19 cellular contexts compared by ENCODE assay signal in the genomic region with DNA sequence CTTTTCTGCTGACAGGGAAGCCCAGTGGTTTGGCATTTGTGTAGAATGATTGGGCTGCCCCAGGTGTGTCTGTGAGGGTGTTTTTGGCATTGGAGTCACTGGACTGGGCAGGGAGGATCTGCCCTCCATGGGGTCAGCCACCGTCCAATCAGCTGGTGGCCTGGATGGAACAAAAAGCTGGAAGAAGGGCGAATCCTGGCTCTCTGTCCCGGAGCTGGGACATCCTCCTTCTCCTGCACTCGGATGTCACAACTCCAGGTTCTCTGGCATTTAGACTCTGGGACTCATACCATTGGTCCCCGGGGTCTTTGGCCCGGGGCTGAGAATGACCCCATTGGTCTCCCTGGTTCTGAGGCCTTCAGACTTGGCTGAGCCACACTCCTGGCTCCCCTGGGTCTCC. TPM values are rescaled to one million over a fixed set of nuclear protein-coding genes. Genes with fewer than 3 reads are reported as not detected.
DNase-seq lines count a peak whose midpoint lies in the region; ATAC-seq, FAIRE-seq and TF ChIP-seq lines count a peak whose summit lies in the region.
"Had no signal": no experiment of that assay in that cellular context is flagged by ENCODE, and none has a peak within 500 bp of the region (broad histone marks: within the 10 kb centered on the region; RNA-seq: fewer than 3 reads in every experiment).

No MANE protein-coding gene starts in this region.

- DNase-seq in RWPE2 (ENCODE audit: low spot score) (no peak), kidney (no peak), smooth muscle cell (lab: John Stamatoyannopoulos, UW; ENCODE audit: unreplicated experiment) (no peak), PC-3 (no peak), hepatic stellate cell (ENCODE audit: low spot score) (no peak), SIG-M5 treated with dmso at 0.1 percent for 504 hours (lab: John Stamatoyannopoulos, UW; ENCODE audit: unreplicated experiment) (no peak)
- DNase-seq: activated CD4-positive, alpha-beta T cell treated with anti-CD3 and anti-CD28 coated beads for 1 hour; activated gamma-delta T cell treated with Interleukin-2 at 50 U/mL for 16 hours; effector memory CD8-positive, alpha-beta T cell; NCI-H1092 treated with DMSO at 0.1 percent for 48 hours; NCI-H748 treated with DMSO at 0.1 percent for 48 hours; Right ventricle myocardium superior; stimulated activated CD4-positive, alpha-beta T cell treated with anti-CD3 and anti-CD28 coated beads, Interleukin-1b, Interleukin-23, amount 100 ng/mL, for 48 hours had no signal

- CTCF ChIA-PET in PC-3 (lab: Charles Lee): no interaction called here

- whole genome bisulfite sequencing in smooth muscle cell (ENCODE audit: low lambda C conversion rate): 92% methylated on average over 6 of the region's 6 CpGs

- FAIRE-seq in kidney (lab: Jason Lieb, UNC): no peak
- FAIRE-seq: colon had no signal

- no peak overlapping the region for H2AFZ ChIP-seq in smooth muscle cell (ENCODE audit: low read depth)
- no peak overlapping the region for H2AFZ ChIP-seq in PC-3 (ENCODE audit: low read length)

- H3K4me2 ChIP-seq in BLaER1 treated with 17β-estradiol and CSF1 and Interleukin-3, amounts not matched to agents 10 nM and 100 nM: peak overlapping the region in 10 of 11 experiments; percentile 77 to 98 (median 84); a peak in 19 of 22 replicates
- H3K4me2 ChIP-seq in smooth muscle cell (peak overlapping the region; percentile 49), PC-3 (ENCODE audit: low read length) (no peak overlapping the region; the same call in 1 of the 2 replicates)

- H3K9me2 ChIP-seq in PC-3 (replicated peaks; ENCODE audit: low read length): no peaks in the 10 kb centered on the region

- TF ChIP-seq CTCF in RWPE2 (IDR thresholded peaks at IDR 0.05; ENCODE audit: poor library complexity, severe bottlenecking): no peak
- no peak for TF ChIP-seq CTCF in kidney (IDR thresholded peaks at IDR 0.05; ENCODE audit: borderline replicate concordance, extremely low read depth, insufficient read depth)
- no peak for TF ChIP-seq CTCF in smooth muscle cell (IDR thresholded peaks at IDR 0.05; ENCODE audit: borderline replicate concordance, insufficient read depth, poor library complexity, severe bottlenecking)
- no peak for TF ChIP-seq CTCF in PC-3 (conservative IDR thresholded peaks at IDR 0.05; ENCODE audit: low read depth, low read length)

- no peaks in the 10 kb centered on the region; a peak in 1 of 22 replicates for H3K9me3 ChIP-seq in BLaER1 treated with 17β-estradiol and CSF1 and Interleukin-3, amounts not matched to agents 10 nM and 100 nM (replicated peaks in 1 of 11)
- H3K9me3 ChIP-seq in RWPE2 (ENCODE audit: severe bottlenecking): no peaks in the 10 kb centered on the region
- no peaks in the 10 kb centered on the region for H3K9me3 ChIP-seq in kidney (ENCODE audit: control insufficient read depth in 1 of 2, low read length in 2 of 2)
- H3K9me3 ChIP-seq in smooth muscle cell (replicated peaks; ENCODE audit: low read depth): no peaks in the 10 kb centered on the region
- no peaks in the 10 kb centered on the region for H3K9me3 ChIP-seq in PC-3 (ENCODE audit: low read length)
- H3K9me3 ChIP-seq: HAP-1 had no signal

- no peaks in the 10 kb centered on the region for H3K27me3 ChIP-seq in BLaER1 treated with 17β-estradiol and CSF1 and Interleukin-3, amounts not matched to agents 10 nM and 100 nM
- no peaks in the 10 kb centered on the region for H3K27me3 ChIP-seq in RWPE2 (ENCODE audit: insufficient read depth, poor library complexity, severe bottlenecking)
- no peaks in the 10 kb centered on the region for H3K27me3 ChIP-seq in smooth muscle cell (ENCODE audit: low read depth)
- no peaks in the 10 kb centered on the region for H3K27me3 ChIP-seq in PC-3 (ENCODE audit: low read length)

- intact Hi-C loops in kidney (cut with DNase I) (no loop called here), PC-3 (cut with micrococcal nuclease) (no loop called here)

- H3K9ac ChIP-seq in BLaER1 treated with 17β-estradiol and CSF1 and Interleukin-3, amounts not matched to agents 10 nM and 100 nM: no peak overlapping the region
- H3K9ac ChIP-seq in kidney (ENCODE audit: low read length in 2 of 2) (peak overlapping the region; percentile 34 to 59), smooth muscle cell (ENCODE audit: low read depth) (peak overlapping the region; percentile 24), PC-3 (ENCODE audit: low read length) (no peak overlapping the region)

- H3K79me2 ChIP-seq in smooth muscle cell (ENCODE audit: low read depth) (peaks cover 95% of the 10 kb centered on the region), PC-3 (ENCODE audit: low read length) (peaks cover 92% of the 10 kb centered on the region)

- H3F3A ChIP-seq in smooth muscle cell (ENCODE audit: low read depth) (peaks cover 9% of the 10 kb centered on the region), PC-3 (ENCODE audit: low read length, unreplicated experiment) (peaks cover 4% of the 10 kb centered on the region)

- peaks cover 0 to 22% (median 0%) of the 10 kb centered on the region in 11 experiments; a peak in 5 of 22 replicates for H3K36me3 ChIP-seq in BLaER1 treated with 17β-estradiol and CSF1 and Interleukin-3, amounts not matched to agents 10 nM and 100 nM
- H3K36me3 ChIP-seq in RWPE2 (ENCODE audit: low read depth): no peaks in the 10 kb centered on the region
- H3K36me3 ChIP-seq in kidney (ENCODE audit: control insufficient read depth in 1 of 2, insufficient read depth in 2 of 2, low read length in 2 of 2): peaks cover 0 to 2% of the 10 kb centered on the region in 2 donors
- H3K36me3 ChIP-seq in smooth muscle cell (ENCODE audit: low read depth): no peaks in the 10 kb centered on the region
- peaks cover 15% of the 10 kb centered on the region for H3K36me3 ChIP-seq in PC-3 (ENCODE audit: low read depth, low read length)
- H3K36me3 ChIP-seq: HAP-1 had no signal

- ATAC-seq in RWPE2 (ENCODE audit: low read depth) (no peak), HG02981 (IDR thresholded peaks at IDR 0.05; ENCODE audit: unreplicated experiment) (no peak), PC-3 (no peak)
- ATAC-seq: effector memory CD8-positive, alpha-beta T cell; esophagus mucosa had no signal

- peaks cover 49 to 85% (median 77%) of the 10 kb centered on the region in 10 experiments for H3K4me1 ChIP-seq in BLaER1 treated with 17β-estradiol and CSF1 and Interleukin-3, amounts not matched to agents 10 nM and 100 nM
- peaks cover 27% of the 10 kb centered on the region for H3K4me1 ChIP-seq in RWPE2 (ENCODE audit: insufficient read depth, poor library complexity, severe bottlenecking)
- peaks cover 16 to 18% of the 10 kb centered on the region in 2 donors for H3K4me1 ChIP-seq in kidney (ENCODE audit: control insufficient read depth in 1 of 2, insufficient read depth in 1 of 2, low read depth in 1 of 2, low read length in 2 of 2)
- peaks cover 9% of the 10 kb centered on the region for H3K4me1 ChIP-seq in smooth muscle cell (ENCODE audit: low read depth)
- H3K4me1 ChIP-seq in PC-3 (ENCODE audit: insufficient read depth, low read length): peaks cover 40% of the 10 kb centered on the region
- H3K4me1 ChIP-seq: HAP-1 had no signal

- POLR2A ChIA-PET in PC-3 (lab: Charles Lee; ENCODE audit: unreplicated experiment): no interaction called here

- H3K27ac ChIP-seq in BLaER1 treated with 17β-estradiol and CSF1 and Interleukin-3, amounts not matched to agents 10 nM and 100 nM: peak overlapping the region in 3 of 11 experiments; percentile 56 to 66 (median 61); a peak in 1 of 22 replicates
- peak overlapping the region; percentile 94 for H3K27ac ChIP-seq in RWPE2 (ENCODE audit: poor library complexity, severe bottlenecking)
- H3K27ac ChIP-seq in kidney (ENCODE audit: low read depth in 2 of 2, low read length in 2 of 2): peak overlapping the region; percentile 78 to 83
- peak overlapping the region; percentile 92 for H3K27ac ChIP-seq in smooth muscle cell (ENCODE audit: low read depth)
- no peak overlapping the region for H3K27ac ChIP-seq in PC-3 (ENCODE audit: low read length)
- H3K27ac ChIP-seq: HL-60 had no signal

- no TSS peak for BruUV-seq in PC-3 (replicated peaks; lab: Mats Ljungman, UMichigan)

- no peak overlapping the region for H3K4me3 ChIP-seq in BLaER1 treated with 17β-estradiol and CSF1 and Interleukin-3, amounts not matched to agents 10 nM and 100 nM
- no peak overlapping the region for H3K4me3 ChIP-seq in RWPE2 (ENCODE audit: severe bottlenecking)
- no peak overlapping the region for H3K4me3 ChIP-seq in kidney (ENCODE audit: low read length in 2 of 2)
- no peak overlapping the region for H3K4me3 ChIP-seq in smooth muscle cell
- H3K4me3 ChIP-seq in PC-3 (ENCODE audit: low read length): no peak overlapping the region
- H3K4me3 ChIP-seq: HAP-1 had no signal

- H4K20me1 ChIP-seq in BLaER1 treated with 17β-estradiol and CSF1 and Interleukin-3, amounts not matched to agents 10 nM and 100 nM: peaks cover 22 to 99% (median 71%) of the 10 kb centered on the region in 11 experiments; a peak in 19 of 22 replicates
- H4K20me1 ChIP-seq in smooth muscle cell (ENCODE audit: low read depth) (peaks cover 95% of the 10 kb centered on the region), PC-3 (ENCODE audit: low read length) (peaks cover 46% of the 10 kb centered on the region)

RNA-seq across cellular contexts. Expression of a gene that starts 11.2 kb away (rescaled TPM):
- total RNA-seq in kidney (25.9 TPM), smooth muscle cell (27.6 and 38.0 TPM in 2 replicates), PC-3 (2014; rRNA removed) (18.1 and 32.9 TPM in 2 replicates)
- polyA plus RNA-seq in kidney (ENCODE audit: insufficient read depth, low read depth, low replicate concordance) (12.7 TPM), smooth muscle cell (37.0 and 44.5 TPM in 2 replicates)

Comparison
In these comparisons a context has a peak if more than half of its experiments do, and no peak if none do; other contexts are left out.
1. H3K9ac ChIP-seq: peak in kidney (2 of 2) and smooth muscle cell (single experiment); none in BLaER1 treated with 17β-estradiol and CSF1 and Interleukin-3, amounts not matched to agents 10 nM and 100 nM (0 of 11) and PC-3 (single experiment).